In the genomic region with DNA sequence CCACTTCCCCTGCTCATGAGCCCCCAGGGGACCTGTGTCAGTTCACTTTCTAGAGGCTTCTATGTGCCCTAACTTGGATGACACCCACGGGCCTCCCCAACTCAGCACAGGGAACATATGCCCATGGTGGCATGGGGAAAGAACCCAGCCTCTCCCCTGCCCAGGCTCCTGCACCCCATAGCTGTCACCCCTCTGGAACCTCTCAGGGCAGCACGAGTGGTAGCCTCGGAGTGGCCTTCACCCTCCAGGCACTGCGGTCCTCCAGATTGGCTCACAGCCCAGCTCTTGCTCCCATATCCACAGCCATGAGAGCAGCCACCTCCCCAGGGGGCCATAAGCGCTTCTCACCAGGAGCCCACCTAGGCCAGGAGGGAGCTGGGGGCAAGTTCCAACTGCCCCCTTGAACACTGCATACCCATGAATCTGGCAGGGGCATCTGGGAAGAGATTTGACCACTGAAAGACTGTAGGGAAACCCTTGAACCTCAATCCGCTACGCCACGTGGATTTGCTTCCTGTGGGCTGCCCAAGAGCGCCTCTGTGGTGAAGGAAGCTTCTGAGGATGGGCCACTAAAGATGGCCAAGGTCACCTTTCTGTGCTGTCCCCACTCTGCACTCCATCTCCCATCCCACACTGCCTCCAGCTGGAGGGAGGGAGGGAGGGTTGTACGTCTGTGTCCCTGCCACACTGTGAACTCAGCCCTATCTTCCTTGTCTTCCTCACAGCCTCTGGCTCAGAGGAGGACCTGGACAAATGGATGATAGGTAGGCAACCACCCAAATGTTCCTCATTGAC, we compare ENCODE assay signal across 23 cellular contexts. TPM values are rescaled to one million over a fixed set of nuclear protein-coding genes. Genes with fewer than 3 reads are reported as not detected.
DNase-seq lines count a peak whose midpoint lies in the region; ATAC-seq and TF ChIP-seq lines count a peak whose summit lies in the region.
"Had no signal": no experiment of that assay in that cellular context is flagged by ENCODE, and none has a peak within 500 bp of the region (broad histone marks: within the 10 kb centered on the region; RNA-seq: fewer than 3 reads in every experiment).

No MANE protein-coding gene starts in this region.

- H3K9me3 Mint-ChIP-seq in natural killer cell treated with Interleukin-12 subunit alpha and Interleukin-12 subunit beta and Interleukin-15 and Interleukin-18, amount 100 ng/mL, for 72 hours, result no peaks in the 10 kb centered on the region
- H3K9me3 Mint-ChIP-seq: activated CD4-positive, alpha-beta T cell treated with anti-CD3 and anti-CD28 coated beads, Interleukin-2, amount 10 ng/mL, durations not matched to agents 24 days and 14 days; CD8-positive, alpha-beta T cell; dendritic cell treated with granulocyte-macrophage colony-stimulating factor and Interleukin-4, amounts not matched to agents 40 ng/mL and 50 ng/mL, for 4 days; natural killer cell had no signal

- H3K27me3 ChIP-seq in left ventricle myocardium inferior (ENCODE audit: low read depth) (peaks cover 71% of the 10 kb centered on the region), right atrium auricular region (no peaks in the 10 kb centered on the region), right lobe of liver (no peaks in the 10 kb centered on the region)

- H3K36me3 Mint-ChIP-seq in natural killer cell treated with Interleukin-12 subunit alpha and Interleukin-12 subunit beta and Interleukin-15 and Interleukin-18, amount 100 ng/mL, for 72 hours, result no peaks in the 10 kb centered on the region
- H3K36me3 Mint-ChIP-seq: CD8-positive, alpha-beta T cell; natural killer cell had no signal

- TF ChIP-seq CTCF in left ventricle myocardium inferior (IDR thresholded peaks at IDR 0.05; ENCODE audit: borderline replicate concordance) (no peak), right atrium auricular region (IDR thresholded peaks at IDR 0.05) (no peak), RWPE1 (conservative IDR thresholded peaks at IDR 0.05; ENCODE audit: low read depth) (no peak), right lobe of liver (IDR thresholded peaks at IDR 0.05) (no peak), foreskin fibroblast (IDR thresholded peaks at IDR 0.05; ENCODE audit: low read depth, low read length) (no peak)

- POLR2A ChIA-PET in RWPE1 (lab: Yijun Ruan, JAX; ENCODE audit: low non-redundant PET), result interaction anchor here (0.6 kb wide), 1 partner anchor 61 kb away, joined by 4 read pairs; no protein-coding TSS in a partner anchor

- CTCF ChIA-PET in RWPE1 (lab: Yijun Ruan, JAX), result no interaction called here

- no peak overlapping the region for H3K4me3 Mint-ChIP-seq in natural killer cell treated with Interleukin-12 subunit alpha and Interleukin-12 subunit beta and Interleukin-15 and Interleukin-18, amount 100 ng/mL, for 72 hours
- H3K4me3 Mint-ChIP-seq: activated CD4-positive, alpha-beta T cell treated with anti-CD3 and anti-CD28 coated beads, Interleukin-2, amount 10 ng/mL, durations not matched to agents 24 days and 14 days; CD8-positive, alpha-beta T cell; dendritic cell treated with granulocyte-macrophage colony-stimulating factor and Interleukin-4, amounts not matched to agents 40 ng/mL and 50 ng/mL, for 4 days; GM23338; natural killer cell; T-helper 17 cell had no signal

- peaks cover 21% of the 10 kb centered on the region for H3K4me1 ChIP-seq in left ventricle myocardium inferior
- peaks cover 0 to 21% of the 10 kb centered on the region in 2 donors for H3K4me1 ChIP-seq in right atrium auricular region
- H3K4me1 ChIP-seq in right lobe of liver, result peaks cover 0 to 11% (median 0%) of the 10 kb centered on the region in 4 donors

- H3K27ac Mint-ChIP-seq in natural killer cell treated with Interleukin-12 subunit alpha and Interleukin-12 subunit beta and Interleukin-15 and Interleukin-18, amount 100 ng/mL, for 72 hours, result no peak overlapping the region
- H3K27ac Mint-ChIP-seq: activated CD4-positive, alpha-beta T cell treated with anti-CD3 and anti-CD28 coated beads, Interleukin-2, amount 10 ng/mL, durations not matched to agents 24 days and 14 days; CD8-positive, alpha-beta T cell; dendritic cell treated with granulocyte-macrophage colony-stimulating factor and Interleukin-4, amounts not matched to agents 40 ng/mL and 50 ng/mL, for 4 days; GM23338; natural killer cell; T-helper 17 cell had no signal

- no peak for ATAC-seq in right lobe of liver
- no peak for ATAC-seq in natural killer cell treated with Interleukin-12 subunit alpha and Interleukin-12 subunit beta and Interleukin-15 and Interleukin-18, amount 100 ng/mL, for 72 hours
- ATAC-seq: CD8-positive, alpha-beta T cell; GM23338; heart left ventricle; left lobe of liver; natural killer cell; PC-3; T-helper 17 cell had no signal

- H3K4me1 Mint-ChIP-seq in natural killer cell treated with Interleukin-12 subunit alpha and Interleukin-12 subunit beta and Interleukin-15 and Interleukin-18, amount 100 ng/mL, for 72 hours (ENCODE audit: low read depth in 2 of 2), result peaks cover 0 to 6% of the 10 kb centered on the region in 2 donors
- H3K4me1 Mint-ChIP-seq: GM23338 had no signal

- DNase-seq in left ventricle myocardium inferior, result peak; percentile 9
- no peak for DNase-seq in right atrium auricular region (ENCODE audit: low spot score)
- no peak for DNase-seq in RWPE1 (ENCODE audit: low spot score)
- peak in 2 of 3 donors; percentile 16 to 41 for DNase-seq in right lobe of liver
- no peak for DNase-seq in foreskin fibroblast
- no peak for DNase-seq in anterior cingulate cortex (lab: John Stamatoyannopoulos, UW)
- DNase-seq in 8988T, result no peak
- no peak for DNase-seq in natural killer cell treated with Interleukin-12 subunit alpha and Interleukin-12 subunit beta and Interleukin-15 and Interleukin-18, amount 100 ng/mL, for 72 hours (ENCODE audit: low spot score)
- DNase-seq: activated CD4-positive, alpha-beta T cell treated with anti-CD3 and anti-CD28 coated beads, Interleukin-2, amount 10 ng/mL, durations not matched to agents 24 days and 14 days; CD8-positive, alpha-beta T cell; DMS79; midbrain; natural killer cell; NCI-H1092 treated with DMSO at 0.1 percent for 48 hours; NCI-H2081 treated with DMSO at 0.1 percent for 48 hours; PC-3 had no signal

- intact Hi-C loops in left ventricle myocardium inferior (cut with micrococcal nuclease) (no loop called here), right lobe of liver (cut with DNase I) (no loop called here)

- no peak overlapping the region for H3K27ac ChIP-seq in left ventricle myocardium inferior (replicated peaks)
- no peak overlapping the region for H3K27ac ChIP-seq in right atrium auricular region
- H3K27ac ChIP-seq in RWPE1, result peak overlapping the region; percentile 70
- H3K27ac ChIP-seq in right lobe of liver, result no peak overlapping the region
- H3K27ac ChIP-seq: heart left ventricle, parathyroid adenoma had no signal

- peaks cover 14 to 18% of the 10 kb centered on the region in 2 donors for H3K27me3 Mint-ChIP-seq in natural killer cell treated with Interleukin-12 subunit alpha and Interleukin-12 subunit beta and Interleukin-15 and Interleukin-18, amount 100 ng/mL, for 72 hours

- no peak for TF ChIP-seq POLR2A in right lobe of liver (IDR thresholded peaks at IDR 0.05)

- H3K9me3 ChIP-seq in left ventricle myocardium inferior (replicated peaks), result no peaks in the 10 kb centered on the region
- no peaks in the 10 kb centered on the region for H3K9me3 ChIP-seq in right atrium auricular region
- H3K9me3 ChIP-seq in right lobe of liver, result no peaks in the 10 kb centered on the region
- H3K9me3 ChIP-seq: heart left ventricle had no signal

- H3K36me3 ChIP-seq in left ventricle myocardium inferior (no peaks in the 10 kb centered on the region), right atrium auricular region (no peaks in the 10 kb centered on the region), right lobe of liver (no peaks in the 10 kb centered on the region)
- H3K36me3 ChIP-seq: heart left ventricle had no signal

- H3K4me3 ChIP-seq in left ventricle myocardium inferior (no peak overlapping the region), right atrium auricular region (no peak overlapping the region), right lobe of liver (no peak overlapping the region), foreskin fibroblast (ENCODE audit: low read depth in 1 of 2, low read length in 2 of 2) (no peak overlapping the region)
- H3K4me3 ChIP-seq: GM23338, heart left ventricle had no signal

- 6% methylated on average over 2 of the region's 10 CpGs for WGBS in right lobe of liver (ENCODE audit: insufficient coverage, low coverage, low lambda C conversion rate, missing lambda C conversion rate)

RNA-seq across cellular contexts. Expression of a gene that starts 11.9 kb away (rescaled TPM):
- 0.44 TPM for total RNA-seq in left ventricle myocardium inferior
- total RNA-seq in right atrium auricular region, result under 1 TPM in 1 of 2 donors, not detected in 1; 0.08 TPM
- under 1 TPM in 4 of 6 experiments, not detected in 2; 0.12 to 0.49 (median 0.33) TPM for total RNA-seq in right lobe of liver
- not detected for total RNA-seq in natural killer cell treated with Interleukin-12 subunit alpha and Interleukin-12 subunit beta and Interleukin-15 and Interleukin-18, amount 100 ng/mL, for 72 hours
- total RNA-seq: GM23338, left lobe of liver, LHCN-M2 had no signal

RNA-seq across cellular contexts. Expression of a gene that starts 41.6 kb away (rescaled TPM):
- total RNA-seq in left ventricle myocardium inferior (2.5 TPM), right atrium auricular region (10 to 100 TPM in 1 of 2 donors, 1 to 10 TPM in 1; 5.7 to 11.8 TPM), right lobe of liver (10 to 100 TPM in 1 of 6 experiments, 1 to 10 TPM in 5; 2.1 to 12.2 (median 4.6) TPM)
- not detected for total RNA-seq in natural killer cell treated with Interleukin-12 subunit alpha and Interleukin-12 subunit beta and Interleukin-15 and Interleukin-18, amount 100 ng/mL, for 72 hours
- total RNA-seq: T-helper 17 cell had no signal

RNA-seq across cellular contexts. Expression of a gene that starts 49.0 kb away (rescaled TPM):
- total RNA-seq in left ventricle myocardium inferior (2.4 TPM), right atrium auricular region (1 to 10 TPM; 2.0 to 2.2 TPM), right lobe of liver (1 to 10 TPM; 1.5 to 3.3 (median 2.5) TPM)
- total RNA-seq in natural killer cell treated with Interleukin-12 subunit alpha and Interleukin-12 subunit beta and Interleukin-15 and Interleukin-18, amount 100 ng/mL, for 72 hours, result 1 to 10 TPM; 1.2 to 1.5 TPM

Comparison
In these comparisons a context has a peak if more than half of its experiments do, and no peak if none do; other contexts are left out.
1. DNase-seq: peak in left ventricle myocardium inferior (single experiment) and right lobe of liver (2 of 3); none in right atrium auricular region (single experiment), RWPE1 (single experiment), foreskin fibroblast (0 of 2), anterior cingulate cortex (0 of 58), 8988T (single experiment) and natural killer cell treated with Interleukin-12 subunit alpha and Interleukin-12 subunit beta and Interleukin-15 and Interleukin-18, amount 100 ng/mL, for 72 hours (single experiment).